8 cellular contexts compared by ENCODE assay signal in genomic region chr19:5949792-5950305, GRCh38.
DNase-seq lines count a peak whose midpoint lies in the region; ATAC-seq and TF ChIP-seq lines count a peak whose summit lies in the region.

No MANE protein-coding gene starts in this region.

- H3K27me3 ChIP-seq in effector memory CD4-positive, alpha-beta T cell (replicated peaks; ENCODE audit: control insufficient read depth, insufficient read depth, low read length, poor library complexity, severe bottlenecking) = no peaks in the 10 kb centered on the region

- peak overlapping the region; percentile 20 for H3K4me3 ChIP-seq in effector memory CD4-positive, alpha-beta T cell (ENCODE audit: insufficient read depth, low read depth, low read length, poor library complexity, severe bottlenecking)

- DNase-seq in NCI-H1092 treated with DMSO at 0.1 percent for 48 hours (lab: John Stamatoyannopoulos, UW) (peak; percentile 81), GM20000 (ENCODE audit: low spot score) (no peak), NOMO-1 treated with DMSO at 0.1 percent for 48 hours (lab: John Stamatoyannopoulos, UW; ENCODE audit: unreplicated experiment) (no peak), NCI-H526 treated with DMSO at 0.1 percent for 48 hours (lab: John Stamatoyannopoulos, UW) (no peak)
- DNase-seq in activated CD4-positive, alpha-beta T cell treated with anti-CD3 and anti-CD28 coated beads for 1 hour = peak; percentile 19
- peak in 1 of 3 donors; percentile 27 for DNase-seq in effector memory CD4-positive, alpha-beta T cell
- peak; percentile 43 for DNase-seq in stimulated activated CD4-positive, alpha-beta T cell treated with anti-CD3 and anti-CD28 coated beads, Interleukin-1b, Interleukin-23, amount 100 ng/mL, for 48 hours

- H3K9me3 ChIP-seq in effector memory CD4-positive, alpha-beta T cell (ENCODE audit: control insufficient read depth, low read length) = no peaks in the 10 kb centered on the region

- no peak for TF ChIP-seq CTCF in GM20000 (IDR thresholded peaks at IDR 0.05; ENCODE audit: extremely low read depth, missing control alignments)

- H3K4me1 ChIP-seq in effector memory CD4-positive, alpha-beta T cell (ENCODE audit: control insufficient read depth, insufficient read depth, low read length, poor library complexity, severe bottlenecking) = peaks cover 69% of the 10 kb centered on the region

- H3K27ac ChIP-seq in effector memory CD4-positive, alpha-beta T cell (ENCODE audit: insufficient read depth, low read length, poor library complexity, severe bottlenecking) = peak overlapping the region; percentile 59

- no peaks in the 10 kb centered on the region for H3K36me3 ChIP-seq in effector memory CD4-positive, alpha-beta T cell (ENCODE audit: control insufficient read depth, insufficient read depth, low read length)

- ATAC-seq in HG03432 (IDR thresholded peaks at IDR 0.05; ENCODE audit: unreplicated experiment) = no peak

Comparison
In these comparisons a context has a peak if more than half of its experiments do, and no peak if none do; other contexts are left out.
1. DNase-seq: peak in NCI-H1092 treated with DMSO at 0.1 percent for 48 hours (single experiment), activated CD4-positive, alpha-beta T cell treated with anti-CD3 and anti-CD28 coated beads for 1 hour (single experiment) and stimulated activated CD4-positive, alpha-beta T cell treated with anti-CD3 and anti-CD28 coated beads, Interleukin-1b, Interleukin-23, amount 100 ng/mL, for 48 hours (single experiment); none in GM20000 (single experiment), NOMO-1 treated with DMSO at 0.1 percent for 48 hours (single experiment) and NCI-H526 treated with DMSO at 0.1 percent for 48 hours (single experiment).